9 cellular contexts compared by ENCODE assay signal in the genomic region with DNA sequence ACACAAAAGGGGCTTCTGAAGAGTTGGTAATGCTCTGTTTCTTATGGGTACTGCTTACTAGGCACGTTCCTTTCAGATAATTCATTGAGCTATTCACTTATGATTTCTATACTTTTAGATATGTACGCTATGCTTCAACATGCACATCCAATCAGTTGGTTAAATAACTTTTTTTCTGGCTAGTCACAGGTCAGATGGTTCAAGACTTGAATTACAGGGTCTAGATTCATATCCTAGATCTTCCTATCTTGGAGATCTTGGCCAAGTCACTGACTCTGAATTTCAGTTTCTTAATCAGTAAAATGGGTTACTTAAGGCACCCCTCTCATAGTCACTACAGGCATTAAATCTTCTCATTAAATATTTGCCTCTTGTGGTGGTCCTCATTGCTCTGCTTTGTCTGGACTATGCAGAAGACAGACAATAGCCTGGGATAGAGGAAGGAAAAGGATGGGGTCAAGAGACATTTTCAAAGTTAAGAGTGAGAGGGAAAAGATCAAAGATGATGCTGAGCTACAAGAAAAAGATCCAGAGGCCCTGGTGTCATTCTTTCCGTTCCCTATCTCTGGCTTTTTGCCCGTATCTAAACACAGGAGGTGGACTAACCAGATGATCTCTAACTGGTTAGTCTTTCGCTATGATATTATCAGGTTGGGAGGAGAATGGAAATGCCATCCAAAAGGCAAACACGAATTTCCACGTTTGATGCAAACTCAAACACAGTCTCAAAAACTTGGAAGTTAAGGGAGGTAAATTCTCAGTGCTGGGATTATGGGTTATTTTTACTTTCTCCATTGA.
"Had no signal": no experiment of that assay in that cellular context is flagged by ENCODE, and none has a peak within 500 bp of the region (broad histone marks: within the 10 kb centered on the region; RNA-seq: fewer than 3 reads in every experiment).

No MANE protein-coding gene starts in this region.

- FAIRE-seq: H1 had no signal

- ATAC-seq: HCT116 had no signal

- H3K9me3 ChIP-seq: HAP-1 had no signal

- H3K27ac ChIP-seq: HL-60 had no signal

- H3K36me3 ChIP-seq: HAP-1 had no signal

- DNase-seq: H7, HFFc6, IMR-90, KBM-7 had no signal

- H3K4me3 ChIP-seq: GM23338, HAP-1 had no signal
